In genomic region chr6:124996411-124996810, GRCh38 we compare ENCODE assay signal across 30 cellular contexts.
"Had no signal": no experiment of that assay in that cellular context is flagged by ENCODE, and none has a peak within 500 bp of the region (broad histone marks: within the 10 kb centered on the region; RNA-seq: fewer than 3 reads in every experiment).

No MANE protein-coding gene starts in this region.

- H3K4me3 Mint-ChIP-seq: memory B cell; naive thymus-derived CD4-positive, alpha-beta T cell; stimulated activated naive CD8-positive, alpha-beta T cell treated with anti-CD3 and anti-CD28 coated beads, Interleukin-15, amount 100 ng/mL, for 72 hours had no signal

- ATAC-seq: gastroesophageal sphincter; heart left ventricle; left cardiac atrium; left ventricle myocardium superior; naive thymus-derived CD4-positive, alpha-beta T cell; pancreas; sciatic nerve; stimulated activated naive CD8-positive, alpha-beta T cell treated with anti-CD3 and anti-CD28 coated beads, Interleukin-15, amount 100 ng/mL, for 72 hours had no signal

- H3K27ac Mint-ChIP-seq: memory B cell; naive thymus-derived CD4-positive, alpha-beta T cell; nephron; progenitor cell of endocrine pancreas; stimulated activated naive CD8-positive, alpha-beta T cell treated with anti-CD3 and anti-CD28 coated beads, Interleukin-15, amount 100 ng/mL, for 72 hours had no signal

- H2AFZ ChIP-seq: hepatocyte had no signal

- DNase-seq: dermis blood vessel endothelial cell; effector memory CD4-positive, alpha-beta T cell; heart left ventricle; left cardiac atrium; left ventricle myocardium superior; lower lobe of right lung; naive thymus-derived CD4-positive, alpha-beta T cell; occipital lobe; pancreas; stimulated activated CD4-positive, alpha-beta T cell treated with anti-CD3 and anti-CD28 coated beads, Interleukin-12 subunit alpha, Interleukin-12 subunit beta, amount 100 ng/mL, for 4 hours; stimulated activated CD4-positive, alpha-beta T cell treated with anti-CD3 and anti-CD28 coated beads, Interleukin-1b, Interleukin-23, amount 100 ng/mL, for 48 hours; stimulated activated CD4-positive, alpha-beta T cell treated with anti-CD3 and anti-CD28 coated beads, Interleukin-4, amount 100 ng/mL, for 1 hour; stimulated activated CD8-positive, alpha-beta memory T cell treated with anti-CD3 and anti-CD28 coated beads, Interleukin-4, amount 100 ng/mL, for 48 hours; stimulated activated naive CD4-positive, alpha-beta T cell; stimulated activated naive CD8-positive, alpha-beta T cell treated with anti-CD3 and anti-CD28 coated beads, Interleukin-15, amount 100 ng/mL, for 72 hours; transverse colon; upper lobe of right lung had no signal

- H3K9me3 Mint-ChIP-seq: memory B cell; naive thymus-derived CD4-positive, alpha-beta T cell; nephron; stimulated activated naive CD8-positive, alpha-beta T cell treated with anti-CD3 and anti-CD28 coated beads, Interleukin-15, amount 100 ng/mL, for 72 hours had no signal

- H3K36me3 ChIP-seq: esophagus muscularis mucosa, gastroesophageal sphincter, heart left ventricle, lower lobe of right lung, pancreas, suprapubic skin, transverse colon, upper lobe of right lung, vagina had no signal

- H3K36me3 Mint-ChIP-seq: memory B cell; naive thymus-derived CD4-positive, alpha-beta T cell had no signal

- H3K27me3 Mint-ChIP-seq: memory B cell, progenitor cell of endocrine pancreas had no signal

- H3K4me1 Mint-ChIP-seq: memory B cell; naive thymus-derived CD4-positive, alpha-beta T cell; stimulated activated naive CD8-positive, alpha-beta T cell treated with anti-CD3 and anti-CD28 coated beads, Interleukin-15, amount 100 ng/mL, for 72 hours had no signal

- H3K9me3 ChIP-seq: esophagus muscularis mucosa, gastroesophageal sphincter, heart left ventricle, lower lobe of right lung, pancreas, suprapubic skin, transverse colon, upper lobe of right lung, vagina had no signal

- H3K4me2 ChIP-seq: hepatocyte, smooth muscle cell had no signal

- H3K27me3 ChIP-seq: esophagus muscularis mucosa, foreskin keratinocyte, gastroesophageal sphincter, heart left ventricle, hepatocyte, pancreas, suprapubic skin, transverse colon, upper lobe of right lung, vagina had no signal

- H3K4me3 ChIP-seq: coronary artery, esophagus muscularis mucosa, gastroesophageal sphincter, heart left ventricle, hepatocyte, lower lobe of right lung, pancreas, smooth muscle cell, suprapubic skin, transverse colon, upper lobe of right lung, vagina had no signal

- H3K27ac ChIP-seq: coronary artery, esophagus muscularis mucosa, gastroesophageal sphincter, heart left ventricle, hepatocyte, lower lobe of right lung, pancreas, suprapubic skin, transverse colon, upper lobe of right lung, vagina had no signal

- FAIRE-seq: endothelial cell of umbilical vein, pancreas had no signal
